Comparison of ENCODE assay signal across 8 cellular contexts in the genomic region with DNA sequence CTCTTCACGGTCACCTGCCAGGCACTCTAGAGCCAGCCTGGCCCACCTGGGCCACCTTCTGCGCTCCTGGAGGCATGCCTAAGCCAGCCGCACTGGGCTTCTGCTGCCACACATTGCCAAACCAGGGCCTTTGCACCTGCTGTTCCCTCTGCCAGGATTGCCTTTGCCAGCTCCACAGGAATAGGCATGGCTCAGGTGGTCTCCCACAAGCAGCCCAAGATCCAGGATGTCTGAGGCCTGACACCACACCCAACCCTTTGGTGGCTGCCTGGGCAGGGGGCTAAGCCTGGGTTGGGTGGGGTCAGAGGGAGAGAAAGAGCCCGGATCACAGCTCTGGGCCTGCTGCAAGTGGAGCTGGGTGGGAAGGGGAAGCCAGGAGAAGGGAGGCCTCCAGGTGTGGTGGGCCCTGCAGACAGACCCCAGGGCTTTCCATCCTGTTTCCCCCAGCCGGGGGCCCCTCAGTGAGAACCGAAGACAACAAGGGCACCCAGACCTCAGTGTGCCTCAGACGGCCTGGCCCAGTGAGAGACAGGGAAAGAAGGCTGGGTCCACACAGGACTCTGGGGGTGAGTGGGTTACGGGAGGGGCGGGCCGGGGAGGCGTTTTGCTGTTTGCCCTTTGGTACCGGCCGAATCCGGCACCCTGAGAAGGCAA. TPM values are rescaled to one million over a fixed set of nuclear protein-coding genes. Genes with fewer than 3 reads are reported as not detected.
DNase-seq lines count a peak whose midpoint lies in the region; ATAC-seq lines count a peak whose summit lies in the region.

No MANE protein-coding gene starts in this region.

- CTCF ChIA-PET in activated CD8-positive, alpha-beta memory T cell treated with anti-CD3 and anti-CD28 coated beads, Interleukin-2, amount 10 ng/mL, durations not matched to agents 7 days and 5 days (lab: Charles Lee) = interaction anchor here (0.6 kb wide), 1 partner anchor 100 kb away, joined by 3 read pairs; no protein-coding TSS in a partner anchor

- H3K4me3 Mint-ChIP-seq in activated CD8-positive, alpha-beta memory T cell treated with anti-CD3 and anti-CD28 coated beads, Interleukin-2, amount 10 ng/mL, durations not matched to agents 7 days and 5 days = peak overlapping the region; percentile 46
- peak overlapping the region; percentile 69 to 82 for H3K4me3 Mint-ChIP-seq in effector memory CD8-positive, alpha-beta T cell

- no peaks in the 10 kb centered on the region for H3K27me3 Mint-ChIP-seq in activated CD8-positive, alpha-beta memory T cell treated with anti-CD3 and anti-CD28 coated beads, Interleukin-2, amount 10 ng/mL, durations not matched to agents 7 days and 5 days
- H3K27me3 Mint-ChIP-seq in effector memory CD8-positive, alpha-beta T cell = no peaks in the 10 kb centered on the region

- no peak overlapping the region for H3K4me3 ChIP-seq in thymus (ENCODE audit: low read length)

- no peak for DNase-seq in activated CD8-positive, alpha-beta memory T cell treated with anti-CD3 and anti-CD28 coated beads, Interleukin-2, amount 10 ng/mL, durations not matched to agents 7 days and 5 days
- DNase-seq in activated CD8-positive, alpha-beta memory T cell treated with anti-CD3 and anti-CD28 coated beads, Interleukin-2, amount 50 U/mL, for 48 hours = no peak
- DNase-seq in effector memory CD8-positive, alpha-beta T cell = no peak
- DNase-seq in anterior cingulate cortex (lab: John Stamatoyannopoulos, UW) (no peak), NCI-H2081 (lab: John Stamatoyannopoulos, UW) (no peak)
- DNase-seq in stimulated activated naive CD4-positive, alpha-beta T cell treated with Interleukin-2 at 50 U/mL for 16 hours (lab: John Stamatoyannopoulos, UW) = no peak

- ATAC-seq in activated CD8-positive, alpha-beta memory T cell treated with anti-CD3 and anti-CD28 coated beads, Interleukin-2, amount 10 ng/mL, durations not matched to agents 7 days and 5 days = peak; percentile 7
- ATAC-seq in HG03442 (IDR thresholded peaks at IDR 0.05; ENCODE audit: unreplicated experiment) = peak; percentile 4
- peak; percentile 62 for ATAC-seq in effector memory CD8-positive, alpha-beta T cell (replicated peaks)

- peaks cover 42% of the 10 kb centered on the region for H3K4me1 ChIP-seq in thymus (ENCODE audit: control insufficient read depth, insufficient read depth, low read length)

- WGBS in thymus = 54% methylated on average over 14 of the region's 14 CpGs

- peaks cover 7% of the 10 kb centered on the region for H3K36me3 Mint-ChIP-seq in activated CD8-positive, alpha-beta memory T cell treated with anti-CD3 and anti-CD28 coated beads, Interleukin-2, amount 10 ng/mL, durations not matched to agents 7 days and 5 days
- H3K36me3 Mint-ChIP-seq in effector memory CD8-positive, alpha-beta T cell (ENCODE audit: insufficient read depth) = peaks cover 7% of the 10 kb centered on the region

- peaks cover 2% of the 10 kb centered on the region for H3K9me3 ChIP-seq in thymus (ENCODE audit: control insufficient read depth)

- H3K27ac Mint-ChIP-seq in activated CD8-positive, alpha-beta memory T cell treated with anti-CD3 and anti-CD28 coated beads, Interleukin-2, amount 10 ng/mL, durations not matched to agents 7 days and 5 days = peak overlapping the region; percentile 63
- H3K27ac Mint-ChIP-seq in effector memory CD8-positive, alpha-beta T cell = peak overlapping the region; percentile 88 to 90

- H3K4me1 Mint-ChIP-seq in activated CD8-positive, alpha-beta memory T cell treated with anti-CD3 and anti-CD28 coated beads, Interleukin-2, amount 10 ng/mL, durations not matched to agents 7 days and 5 days = peaks cover 46% of the 10 kb centered on the region
- peaks cover 55 to 62% of the 10 kb centered on the region in 2 donors for H3K4me1 Mint-ChIP-seq in effector memory CD8-positive, alpha-beta T cell (ENCODE audit: low read depth in 2 of 2)

- H3K36me3 ChIP-seq in thymus (ENCODE audit: control insufficient read depth, insufficient read depth) = no peaks in the 10 kb centered on the region

- H3K9me3 Mint-ChIP-seq in activated CD8-positive, alpha-beta memory T cell treated with anti-CD3 and anti-CD28 coated beads, Interleukin-2, amount 10 ng/mL, durations not matched to agents 7 days and 5 days (ENCODE audit: low read depth) = no peaks in the 10 kb centered on the region
- H3K9me3 Mint-ChIP-seq in effector memory CD8-positive, alpha-beta T cell = no peaks in the 10 kb centered on the region

- H3K27me3 ChIP-seq in thymus (ENCODE audit: control insufficient read depth, insufficient read depth) = no peaks in the 10 kb centered on the region

- H3K27ac ChIP-seq in thymus (ENCODE audit: low read depth) = peak overlapping the region; percentile 62

RNA-seq across cellular contexts. Expression of gene SUSD3, which starts 0.7 kb away (rescaled TPM):
- 10 to 100 TPM; 40.1 to 67.3 TPM for total RNA-seq in activated CD8-positive, alpha-beta memory T cell treated with anti-CD3 and anti-CD28 coated beads, Interleukin-2, amount 10 ng/mL, durations not matched to agents 7 days and 5 days
- polyA plus RNA-seq in thymus = 31.0 TPM

RNA-seq across cellular contexts. Expression of gene CARD19, which starts 38.2 kb away (rescaled TPM):
- 10 to 100 TPM; 45.0 to 83.0 TPM for total RNA-seq in activated CD8-positive, alpha-beta memory T cell treated with anti-CD3 and anti-CD28 coated beads, Interleukin-2, amount 10 ng/mL, durations not matched to agents 7 days and 5 days
- polyA plus RNA-seq in thymus = 24.8 TPM

Comparison
In these comparisons a context has a peak if more than half of its experiments do, and no peak if none do; other contexts are left out.
1. ATAC-seq: peak in every context shown above with its lines; median percentile 62 in effector memory CD8-positive, alpha-beta T cell; 7 in activated CD8-positive, alpha-beta memory T cell treated with anti-CD3 and anti-CD28 coated beads, Interleukin-2, amount 10 ng/mL, durations not matched to agents 7 days and 5 days; 4 in HG03442.